ENCODE assay signal across 22 cellular contexts in genomic region chr17:28875856-28876564, GRCh38. TPM values are rescaled to one million over a fixed set of nuclear protein-coding genes. Genes with fewer than 3 reads are reported as not detected.
DNase-seq lines count a peak whose midpoint lies in the region; ATAC-seq and TF ChIP-seq lines count a peak whose summit lies in the region.
"Had no signal": no experiment of that assay in that cellular context is flagged by ENCODE, and none has a peak within 500 bp of the region (broad histone marks: within the 10 kb centered on the region; RNA-seq: fewer than 3 reads in every experiment).

No MANE protein-coding gene starts in this region.

- TF ChIP-seq CTCF in epithelial cell of esophagus (IDR thresholded peaks at IDR 0.05; ENCODE audit: insufficient read depth, low read depth, low read length, missing control alignments) (no peak), esophagus squamous epithelium (IDR thresholded peaks at IDR 0.05) (no peak)

- peak overlapping the region; percentile 46 to 58 for H3K27ac Mint-ChIP-seq in activated naive CD4-positive, alpha-beta T cell treated with anti-CD3 and anti-CD28 coated beads, Interleukin-2, amount 50 U/mL, for 72 hours
- H3K27ac Mint-ChIP-seq in activated T-cell treated with anti-CD3 and anti-CD28 coated beads, Interleukin-2, amount 50 U/mL, for 72 hours = peak overlapping the region; percentile 30
- H3K27ac Mint-ChIP-seq in stimulated activated naive CD8-positive, alpha-beta T cell treated with anti-CD3 and anti-CD28 coated beads, Interleukin-15, Interleukin-2, amounts not matched to agents 100 ng/mL and 50 ng/mL, for 24 hours = peak overlapping the region; percentile 65
- H3K27ac Mint-ChIP-seq: H9 had no signal

- peak; percentile 58 to 71 for ATAC-seq in activated naive CD4-positive, alpha-beta T cell treated with anti-CD3 and anti-CD28 coated beads, Interleukin-2, amount 50 U/mL, for 72 hours
- peak; percentile 70 to 73 for ATAC-seq in activated T-cell treated with anti-CD3 and anti-CD28 coated beads, Interleukin-2, amount 50 U/mL, for 72 hours (replicated peaks in 1 of 2)
- ATAC-seq: foreskin keratinocyte; left lobe of liver; naive thymus-derived CD8-positive, alpha-beta T cell; right cardiac atrium had no signal

- intact Hi-C loops in esophagus squamous epithelium (cut with DNase I) = no loop called here

- DNase-seq in activated naive CD4-positive, alpha-beta T cell treated with anti-CD3 and anti-CD28 coated beads, Interleukin-2, amount 50 U/mL, for 72 hours (ENCODE audit: low spot score in 2 of 2) = peak in 1 of 2 donors; percentile 27
- DNase-seq in activated naive CD4-positive, alpha-beta T cell (lab: John Stamatoyannopoulos, UW) = no peak
- peak in 1 of 2 donors; percentile 33 for DNase-seq in activated T-cell treated with anti-CD3 and anti-CD28 coated beads, Interleukin-2, amount 50 U/mL, for 72 hours
- peak; percentile 34 for DNase-seq in epithelial cell of esophagus (ENCODE audit: low read depth)
- DNase-seq in NCI-H2029 treated with DMSO at 0.1 percent for 48 hours (lab: John Stamatoyannopoulos, UW) = no peak
- no peak for DNase-seq in esophagus squamous epithelium (lab: John Stamatoyannopoulos, UW)
- DNase-seq: activated CD4-positive, alpha-beta T cell treated with anti-CD3 and anti-CD28 coated beads, Interleukin-2, amount 50 U/mL, for 4 hours; cerebellar nuclear complex; foreskin keratinocyte; H9; immature natural killer cell; naive thymus-derived CD8-positive, alpha-beta T cell; NCI-H146; NCI-H2171; ovary; right cardiac atrium; T-helper 1 cell; transverse colon had no signal

- no peak for TF ChIP-seq POLR2A in esophagus squamous epithelium (IDR thresholded peaks at IDR 0.05)

- H3K27ac ChIP-seq in esophagus squamous epithelium = no peak overlapping the region
- H3K27ac ChIP-seq: epithelial cell of prostate, foreskin keratinocyte, ovary, SJCRH30, transverse colon had no signal

- peaks cover 0 to 7% of the 10 kb centered on the region in 2 donors for H3K36me3 Mint-ChIP-seq in activated naive CD4-positive, alpha-beta T cell treated with anti-CD3 and anti-CD28 coated beads, Interleukin-2, amount 50 U/mL, for 72 hours
- peaks cover 5 to 14% of the 10 kb centered on the region in 2 donors for H3K36me3 Mint-ChIP-seq in activated T-cell treated with anti-CD3 and anti-CD28 coated beads, Interleukin-2, amount 50 U/mL, for 72 hours (ENCODE audit: insufficient read depth in 2 of 2)
- peaks cover 18% of the 10 kb centered on the region for H3K36me3 Mint-ChIP-seq in stimulated activated naive CD8-positive, alpha-beta T cell treated with anti-CD3 and anti-CD28 coated beads, Interleukin-15, Interleukin-2, amounts not matched to agents 100 ng/mL and 50 ng/mL, for 24 hours (ENCODE audit: low read depth)

- no peaks in the 10 kb centered on the region for H3K9me3 Mint-ChIP-seq in activated naive CD4-positive, alpha-beta T cell treated with anti-CD3 and anti-CD28 coated beads, Interleukin-2, amount 50 U/mL, for 72 hours
- H3K9me3 Mint-ChIP-seq in activated T-cell treated with anti-CD3 and anti-CD28 coated beads, Interleukin-2, amount 50 U/mL, for 72 hours = peaks cover 0 to 1% of the 10 kb centered on the region in 2 donors
- H3K9me3 Mint-ChIP-seq in stimulated activated naive CD8-positive, alpha-beta T cell treated with anti-CD3 and anti-CD28 coated beads, Interleukin-15, Interleukin-2, amounts not matched to agents 100 ng/mL and 50 ng/mL, for 24 hours = no peaks in the 10 kb centered on the region
- H3K9me3 Mint-ChIP-seq: immature natural killer cell; naive thymus-derived CD8-positive, alpha-beta T cell had no signal

- H3K4me3 ChIP-seq in epithelial cell of esophagus (ENCODE audit: low read length) (no peak overlapping the region), esophagus squamous epithelium (no peak overlapping the region)
- H3K4me3 ChIP-seq: ovary, SJCRH30, transverse colon had no signal

- H3K4me1 ChIP-seq in esophagus squamous epithelium = peaks cover 0 to 24% (median 0%) of the 10 kb centered on the region in 3 donors
- H3K4me1 ChIP-seq: transverse colon had no signal

- no peaks in the 10 kb centered on the region for H3K27me3 ChIP-seq in esophagus squamous epithelium
- H3K27me3 ChIP-seq: foreskin keratinocyte, ovary, SJCRH30, transverse colon had no signal

- H3K27me3 Mint-ChIP-seq in activated T-cell treated with anti-CD3 and anti-CD28 coated beads, Interleukin-2, amount 50 U/mL, for 72 hours (ENCODE audit: low read depth) = no peaks in the 10 kb centered on the region
- no peaks in the 10 kb centered on the region for H3K27me3 Mint-ChIP-seq in stimulated activated naive CD8-positive, alpha-beta T cell treated with anti-CD3 and anti-CD28 coated beads, Interleukin-15, Interleukin-2, amounts not matched to agents 100 ng/mL and 50 ng/mL, for 24 hours
- H3K27me3 Mint-ChIP-seq: naive thymus-derived CD8-positive, alpha-beta T cell had no signal

- peaks cover 5 to 37% (median 26%) of the 10 kb centered on the region in 3 donors for H3K36me3 ChIP-seq in esophagus squamous epithelium
- H3K36me3 ChIP-seq: ovary, SJCRH30 had no signal

- H3K9me3 ChIP-seq in esophagus squamous epithelium = no peaks in the 10 kb centered on the region
- H3K9me3 ChIP-seq: ovary, SJCRH30, transverse colon had no signal

- 19 to 50% methylated on average over 1 of the region's 1 CpG for WGBS in esophagus squamous epithelium, 2 donors

- H3K4me3 Mint-ChIP-seq in activated T-cell treated with anti-CD3 and anti-CD28 coated beads, Interleukin-2, amount 50 U/mL, for 72 hours = peak overlapping the region; percentile 27 to 39
- H3K4me3 Mint-ChIP-seq in stimulated activated naive CD8-positive, alpha-beta T cell treated with anti-CD3 and anti-CD28 coated beads, Interleukin-15, Interleukin-2, amounts not matched to agents 100 ng/mL and 50 ng/mL, for 24 hours = no peak overlapping the region
- H3K4me3 Mint-ChIP-seq: H9; immature natural killer cell; naive thymus-derived CD8-positive, alpha-beta T cell had no signal

- peaks cover 67% of the 10 kb centered on the region for H3K4me1 Mint-ChIP-seq in activated T-cell treated with anti-CD3 and anti-CD28 coated beads, Interleukin-2, amount 50 U/mL, for 72 hours (ENCODE audit: low read depth)
- H3K4me1 Mint-ChIP-seq in stimulated activated naive CD8-positive, alpha-beta T cell treated with anti-CD3 and anti-CD28 coated beads, Interleukin-15, Interleukin-2, amounts not matched to agents 100 ng/mL and 50 ng/mL, for 24 hours (ENCODE audit: low read depth) = peaks cover 47% of the 10 kb centered on the region

RNA-seq across cellular contexts. Expression of gene ERAL1, which starts 21.2 kb away (rescaled TPM):
- total RNA-seq in activated naive CD4-positive, alpha-beta T cell treated with anti-CD3 and anti-CD28 coated beads, Interleukin-2, amount 50 U/mL, for 72 hours = 10 to 100 TPM; 33.9 to 74.1 TPM
- 10 to 100 TPM; 48.6 to 68.1 TPM for total RNA-seq in activated T-cell treated with anti-CD3 and anti-CD28 coated beads, Interleukin-2, amount 50 U/mL, for 72 hours
- total RNA-seq in esophagus squamous epithelium = 10 to 100 TPM; 24.7 to 41.6 (median 37.8) TPM

RNA-seq across cellular contexts. Expression of gene FLOT2, which starts 21.5 kb away (rescaled TPM):
- 100 to 1,000 TPM in 1 of 2 donors, 10 to 100 TPM in 1; 44.9 to 102 TPM for total RNA-seq in activated naive CD4-positive, alpha-beta T cell treated with anti-CD3 and anti-CD28 coated beads, Interleukin-2, amount 50 U/mL, for 72 hours
- total RNA-seq in activated T-cell treated with anti-CD3 and anti-CD28 coated beads, Interleukin-2, amount 50 U/mL, for 72 hours = 100 to 1,000 TPM; 138 to 141 TPM
- total RNA-seq in esophagus squamous epithelium = 10 to 100 TPM; 44.8 to 81.8 (median 65.2) TPM

RNA-seq across cellular contexts. Expression of gene DHRS13, which starts 26.9 kb away (rescaled TPM):
- 10 to 100 TPM; 33.8 to 36.5 TPM for total RNA-seq in activated naive CD4-positive, alpha-beta T cell treated with anti-CD3 and anti-CD28 coated beads, Interleukin-2, amount 50 U/mL, for 72 hours
- 10 to 100 TPM; 21.3 to 25.3 TPM for total RNA-seq in activated T-cell treated with anti-CD3 and anti-CD28 coated beads, Interleukin-2, amount 50 U/mL, for 72 hours
- total RNA-seq in esophagus squamous epithelium = 10 to 100 TPM; 10.3 to 17.0 (median 14.9) TPM

RNA-seq across cellular contexts. Expression of gene FAM222B, which starts 33.4 kb away (rescaled TPM):
- 10 to 100 TPM; 15.1 to 24.9 TPM for total RNA-seq in activated naive CD4-positive, alpha-beta T cell treated with anti-CD3 and anti-CD28 coated beads, Interleukin-2, amount 50 U/mL, for 72 hours
- 10 to 100 TPM; 20.9 to 26.5 TPM for total RNA-seq in activated T-cell treated with anti-CD3 and anti-CD28 coated beads, Interleukin-2, amount 50 U/mL, for 72 hours
- total RNA-seq in esophagus squamous epithelium = 10 to 100 TPM in 2 of 4 donors, 1 to 10 TPM in 2; 8.0 to 16.4 (median 11.2) TPM
